20 cellular contexts compared by ENCODE assay signal in genomic region chr14:35992816-35993511, GRCh38.
DNase-seq lines count a peak whose midpoint lies in the region; ATAC-seq, FAIRE-seq and TF ChIP-seq lines count a peak whose summit lies in the region.
"Had no signal": no experiment of that assay in that cellular context is flagged by ENCODE, and none has a peak within 500 bp of the region (broad histone marks: within the 10 kb centered on the region; RNA-seq: fewer than 3 reads in every experiment).

No MANE protein-coding gene starts in this region.

- H4K20me1 ChIP-seq in GM23338 (replicated peaks; ENCODE audit: insufficient read depth) = no peaks in the 10 kb centered on the region
- no peaks in the 10 kb centered on the region for H4K20me1 ChIP-seq in HepG2 (ENCODE audit: insufficient read depth, low read length)

- no peaks in the 10 kb centered on the region for H3K27me3 ChIP-seq in GM23338 (ENCODE audit: insufficient read depth)
- H3K27me3 ChIP-seq in bronchial epithelial cell (ENCODE audit: control insufficient read depth, insufficient read depth, low read length) = no peaks in the 10 kb centered on the region
- H3K27me3 ChIP-seq in neuronal stem cell (ENCODE audit: control insufficient read depth in 3 of 3, insufficient read depth in 3 of 3, low read depth in 1 of 3, low read length in 3 of 3) = peaks cover 0 to 33% (median 0%) of the 10 kb centered on the region in 3 experiments
- peaks cover 0 to 9% (median 0%) of the 10 kb centered on the region in 7 donors for H3K27me3 ChIP-seq in spleen (replicated peaks in 1 of 7)
- H3K27me3 ChIP-seq in HepG2 (ENCODE audit: control insufficient read depth in 1 of 2, insufficient read depth in 2 of 2, low read length in 2 of 2) = peaks cover 2 to 10% of the 10 kb centered on the region in 2 experiments; a peak in 3 of 5 replicates

- no peak overlapping the region for H3K23ac ChIP-seq in neuronal stem cell (ENCODE audit: low read depth, low read length, poor library complexity)

- intact Hi-C loops in spleen (cut with DNase I; ENCODE audit: low total_unique reads) (no loop called here), HepG2 (cut with micrococcal nuclease; ENCODE audit: unreplicated experiment) (no loop called here)

- no peak overlapping the region for H2BK120ac ChIP-seq in neuronal stem cell (ENCODE audit: low read depth, low read length)

- H3K9ac ChIP-seq in neuronal stem cell (ENCODE audit: low read depth, low read length, poor library complexity) (no peak overlapping the region), HepG2 (ENCODE audit: insufficient read depth, low read depth, low read length) (no peak overlapping the region)
- H3K9ac ChIP-seq: SK-N-SH had no signal

- H3K4me1 Mint-ChIP-seq in GM23338 = peaks cover 20% of the 10 kb centered on the region; the same call in 2 of the 3 replicates
- H3K4me1 Mint-ChIP-seq: B cell had no signal

- H3K4me2 ChIP-seq in GM23338 (no peak overlapping the region), neuronal stem cell (ENCODE audit: insufficient read depth, low read length, poor library complexity, severe bottlenecking) (no peak overlapping the region), HepG2 (ENCODE audit: low read depth, low read length) (no peak overlapping the region)
- H3K4me2 ChIP-seq: SK-N-SH had no signal

- no peak overlapping the region for H3K4ac ChIP-seq in neuronal stem cell (ENCODE audit: low read length)

- TF ChIP-seq POLR2A in spleen (IDR thresholded peaks at IDR 0.05) (no peak), HepG2 (IDR thresholded peaks at IDR 0.05; ENCODE audit: insufficient read depth in 1 of 2, low read depth in 2 of 2, low read length in 2 of 2) (no peak)

- no peak overlapping the region for H2BK12ac ChIP-seq in neuronal stem cell (ENCODE audit: low read length)

- TF ChIP-seq EP300 in HepG2 (IDR thresholded peaks at IDR 0.05; ENCODE audit: low read depth in 2 of 2, low read length in 2 of 2) (no peak), HepG2 (CRISPR knock-in tag; IDR thresholded peaks at IDR 0.05; ENCODE audit: borderline replicate concordance) (no peak)

- H2AFZ ChIP-seq in GM23338 (peak overlapping the region; percentile 91), neuronal stem cell (ENCODE audit: low read length) (no peak overlapping the region), HepG2 (ENCODE audit: low read length) (no peak overlapping the region)

- peak; percentile 70 for FAIRE-seq in bronchial epithelial cell (lab: Jason Lieb, UNC)
- no peak for FAIRE-seq in HTR-8/SVneo (lab: Jason Lieb, UNC)
- FAIRE-seq in HepG2 (lab: Jason Lieb, UNC) = no peak
- FAIRE-seq: D721Med had no signal

- peaks cover 4% of the 10 kb centered on the region for H3K27me3 Mint-ChIP-seq in GM23338 (ENCODE audit: insufficient read depth, low read depth, poor library complexity)

- H3K4me1 ChIP-seq in GM23338 (ENCODE audit: insufficient read depth) = peaks cover 22% of the 10 kb centered on the region
- peaks cover 0 to 5% of the 10 kb centered on the region in 2 donors for H3K4me1 ChIP-seq in neuronal stem cell (ENCODE audit: control insufficient read depth in 2 of 2, insufficient read depth in 1 of 2, low read depth in 1 of 2, low read length in 2 of 2)
- no peaks in the 10 kb centered on the region for H3K4me1 ChIP-seq in spleen
- no peaks in the 10 kb centered on the region for H3K4me1 ChIP-seq in HepG2 (ENCODE audit: insufficient read depth, low read length)

- H3K36me3 ChIP-seq in GM23338 (ENCODE audit: insufficient read depth) = no peaks in the 10 kb centered on the region
- H3K36me3 ChIP-seq in bronchial epithelial cell (ENCODE audit: control insufficient read depth, insufficient read depth, low read length) = no peaks in the 10 kb centered on the region
- no peaks in the 10 kb centered on the region for H3K36me3 ChIP-seq in neuronal stem cell (replicated peaks in 1 of 2; ENCODE audit: control insufficient read depth in 2 of 2, insufficient read depth in 2 of 2, low read length in 2 of 2)
- H3K36me3 ChIP-seq in spleen = no peaks in the 10 kb centered on the region
- no peaks in the 10 kb centered on the region for H3K36me3 ChIP-seq in HepG2 (replicated peaks in 1 of 2; ENCODE audit: control insufficient read depth in 1 of 2, insufficient read depth in 2 of 2, low read length in 2 of 2)

- H3K27ac Mint-ChIP-seq in GM23338 = no peak overlapping the region
- H3K27ac Mint-ChIP-seq: B cell; CD8-positive, alpha-beta T cell had no signal

- CTCF ChIA-PET in HepG2 (lab: Yijun Ruan, JAX; ENCODE audit: low intra/inter-chr PET ratio, low total read pairs) = no interaction called here

- H3K27ac ChIP-seq in GM23338 (ENCODE audit: low read depth) = no peak overlapping the region
- H3K27ac ChIP-seq in neuronal stem cell (replicated peaks; ENCODE audit: low read length) = no peak overlapping the region
- no peak overlapping the region for H3K27ac ChIP-seq in spleen
- no peak overlapping the region for H3K27ac ChIP-seq in HepG2 (ENCODE audit: extremely low read length, insufficient read depth, low read length)

- no peaks in the 10 kb centered on the region for H3F3A ChIP-seq in GM23338 (replicated peaks; ENCODE audit: low read depth)

- no peak overlapping the region for H4K8ac ChIP-seq in neuronal stem cell (ENCODE audit: low read depth, low read length)

- no TSS peak for BruUV-seq in HepG2 (replicated peaks; lab: Mats Ljungman, UMichigan)

- ATAC-seq in GM23338 (no peak), HG02610 (IDR thresholded peaks at IDR 0.05; ENCODE audit: unreplicated experiment) (no peak), HepG2 (no peak)
- ATAC-seq: CD8-positive, alpha-beta T cell; Panc1; Right ventricle myocardium inferior had no signal

- no CpG with 5 or more reads among the region's 4 CpGs for WGBS in neuronal stem cell (ENCODE audit: extremely low coverage in 2 of 2, insufficient read length in 2 of 2, insufficient replicate concordance in 1 of 2), 2 donors
- 82 to 86% (median 85%) methylated on average over 4 of the region's 4 CpGs for WGBS in spleen, 5 donors
- WGBS in HepG2 (ENCODE audit: low lambda C conversion rate) = 40% methylated on average over 4 of the region's 4 CpGs

- DNase-seq in GM23338 (ENCODE audit: low spot score) (no peak), NCI-H187 (lab: John Stamatoyannopoulos, UW) (peak; percentile 80 to 82), bronchial epithelial cell (ENCODE audit: low read depth) (no peak), neuronal stem cell (ENCODE audit: low spot score) (no peak), HTR-8/SVneo (ENCODE audit: insufficient read length, low spot score) (no peak), spleen (no peak), HepG2 (ENCODE audit: low spot score) (no peak)
- DNase-seq: ACHN; CD8-positive, alpha-beta T cell; H7; Kasumi-1; NCI-H1694 treated with DMSO at 0.1 percent for 48 hours; NCI-H2227 treated with DMSO at 0.1 percent for 48 hours; SK-N-SH; T-helper 2 cell had no signal

- H3K14ac ChIP-seq in neuronal stem cell (ENCODE audit: low read length) = no peak overlapping the region

- in situ Hi-C loops in HepG2 (cut with HindIII; ENCODE audit: extremely low pct_ligation_motif_present, low pct_unique_long_range_greater_than_20kb) = no loop called here

- no peak overlapping the region for H4K91ac ChIP-seq in neuronal stem cell (ENCODE audit: low read depth, low read length, poor library complexity)

- H3K18ac ChIP-seq in neuronal stem cell (ENCODE audit: low read length) = peak overlapping the region; percentile 65

- peak overlapping the region; percentile 43 for H2BK5ac ChIP-seq in neuronal stem cell (ENCODE audit: low read length)

- POLR2A ChIA-PET in HepG2 (lab: Yijun Ruan, JAX) = no interaction called here

- no peak overlapping the region for H2AK5ac ChIP-seq in neuronal stem cell (ENCODE audit: low read depth, low read length)

- no peak overlapping the region for H3K4me3 ChIP-seq in GM23338
- no peak overlapping the region for H3K4me3 ChIP-seq in bronchial epithelial cell (ENCODE audit: low read depth, low read length)
- H3K4me3 ChIP-seq in neuronal stem cell (ENCODE audit: low read length in 2 of 2) = no peak overlapping the region
- no peak overlapping the region for H3K4me3 ChIP-seq in spleen
- no peak overlapping the region for H3K4me3 ChIP-seq in HepG2 (replicated peaks in 1 of 3; ENCODE audit: insufficient read depth in 1 of 3, low read depth in 2 of 3, low read length in 3 of 3)

- H3K9me2 ChIP-seq in GM23338 (ENCODE audit: insufficient read depth) = peaks cover 2% of the 10 kb centered on the region; the same call in 1 of the 2 replicates
- H3K9me2 ChIP-seq: SK-N-SH had no signal

- peak overlapping the region; percentile 44 for H2BK15ac ChIP-seq in neuronal stem cell (ENCODE audit: low read length)

- no peaks in the 10 kb centered on the region for H3K79me1 ChIP-seq in neuronal stem cell (ENCODE audit: low read depth, low read length)

- no peaks in the 10 kb centered on the region for H3K79me2 ChIP-seq in GM23338 (replicated peaks; ENCODE audit: insufficient read depth)
- H3K79me2 ChIP-seq in HepG2 (ENCODE audit: insufficient read depth, low read length) = no peaks in the 10 kb centered on the region

- no peaks in the 10 kb centered on the region; the same call in 2 of the 3 replicates for H3K36me3 Mint-ChIP-seq in GM23338 (ENCODE audit: low read depth)
- H3K36me3 Mint-ChIP-seq: CD8-positive, alpha-beta T cell had no signal

- H3K4me3 Mint-ChIP-seq in GM23338 = no peak overlapping the region
- H3K4me3 Mint-ChIP-seq: B cell; CD8-positive, alpha-beta T cell had no signal

- TF ChIP-seq CTCF in GM23338 (conservative IDR thresholded peaks at IDR 0.05; ENCODE audit: low read depth in 2 of 2) (no peak), bronchial epithelial cell (IDR thresholded peaks at IDR 0.05; ENCODE audit: insufficient read depth, low read length, severe bottlenecking) (no peak), spleen (IDR thresholded peaks at IDR 0.05 in 8 of 11, conservative IDR thresholded peaks at IDR 0.05 in 3 of 11) (no peak), HepG2 (CRISPR knock-in tag; IDR thresholded peaks at IDR 0.05) (no peak)

- TF ChIP-seq RAD21 in HepG2 (CRISPR knock-in tag; IDR thresholded peaks at IDR 0.05) = no peak

- H3K9me3 ChIP-seq in neuronal stem cell (replicated peaks in 1 of 2; ENCODE audit: control insufficient read depth in 2 of 2, insufficient read depth in 1 of 2, low read depth in 1 of 2, low read length in 2 of 2) (no peaks in the 10 kb centered on the region), spleen (no peaks in the 10 kb centered on the region), HepG2 (ENCODE audit: low read length) (no peaks in the 10 kb centered on the region)
- H3K9me3 ChIP-seq: SK-N-SH had no signal

- H3K9me3 Mint-ChIP-seq in GM23338 = no peaks in the 10 kb centered on the region; the same call in 2 of the 3 replicates
- H3K9me3 Mint-ChIP-seq: CD8-positive, alpha-beta T cell had no signal

TF ChIP-seq in GM23338, 12 proteins besides CTCF, POLR2A, EP300 and RAD21:
- no peak for TF ChIP-seq EZH2phosphoT487 (IDR thresholded peaks at IDR 0.05; ENCODE audit: unreplicated experiment)
- TF ChIP-seq JUNB (IDR thresholded peaks at IDR 0.05; ENCODE audit: unreplicated experiment) = no peak
TF ChIP-seq in GM23338: peak in this region for 0.

Comparison
In these comparisons a context has a peak if more than half of its experiments do, and no peak if none do; other contexts are left out.
1. DNase-seq: peak in NCI-H187 (2 of 2); none in GM23338 (single experiment), bronchial epithelial cell (single experiment), neuronal stem cell (single experiment), HTR-8/SVneo (single experiment), spleen (single experiment) and HepG2 (single experiment).